Comparison of ENCODE assay signal across 18 cellular contexts in genomic region chr13:113989585-113990300, GRCh38. TPM values are rescaled to one million over a fixed set of nuclear protein-coding genes. Genes with fewer than 3 reads are reported as not detected.
A peak's percentile ranks its signal among the peaks of the same experiment; 100 is the strongest.
DNase-seq lines count a peak whose midpoint lies in the region; ATAC-seq and TF ChIP-seq lines count a peak whose summit lies in the region.
"Had no signal": no experiment of that assay in that cellular context is flagged by ENCODE, and none has a peak within 500 bp of the region (broad histone marks: within the 10 kb centered on the region; RNA-seq: fewer than 3 reads in every experiment).

No MANE protein-coding gene starts in this region.

- H3K27ac Mint-ChIP-seq in activated naive CD4-positive, alpha-beta T cell treated with anti-CD3 and anti-CD28 coated beads, Interleukin-2, amount 50 U/mL, for 72 hours = peak overlapping the region; percentile 51 to 66
- H3K27ac Mint-ChIP-seq in naive thymus-derived CD8-positive, alpha-beta T cell = peak overlapping the region in 9 of 10 donors; percentile 32 to 92 (median 79)
- H3K27ac Mint-ChIP-seq: mesothelial cell of epicardium had no signal

- POLR2A ChIA-PET in naive thymus-derived CD8-positive, alpha-beta T cell (lab: Charles Lee) = no interaction called here

- H3K27me3 ChIP-seq in HL-60 (ENCODE audit: insufficient read depth, poor library complexity, severe bottlenecking) = no peaks in the 10 kb centered on the region
- H3K27me3 ChIP-seq: gastroesophageal sphincter, pancreas had no signal

- H3K27me3 Mint-ChIP-seq in naive thymus-derived CD8-positive, alpha-beta T cell = no peaks in the 10 kb centered on the region

- ATAC-seq in activated naive CD4-positive, alpha-beta T cell treated with anti-CD3 and anti-CD28 coated beads, Interleukin-2, amount 50 U/mL, for 72 hours = no peak
- ATAC-seq in naive thymus-derived CD8-positive, alpha-beta T cell = no peak
- ATAC-seq in GM21447 (IDR thresholded peaks at IDR 0.05; ENCODE audit: unreplicated experiment) = no peak
- no peak for ATAC-seq in GM21619 (IDR thresholded peaks at IDR 0.05; ENCODE audit: unreplicated experiment)
- ATAC-seq: gastroesophageal sphincter, pancreas had no signal

- H3K4me3 Mint-ChIP-seq in naive thymus-derived CD8-positive, alpha-beta T cell = peak overlapping the region in 4 of 10 donors; percentile 36 to 63 (median 48)
- H3K4me3 Mint-ChIP-seq: mesothelial cell of epicardium had no signal

- H3K4me1 Mint-ChIP-seq in naive thymus-derived CD8-positive, alpha-beta T cell = peaks cover 6 to 20% (median 16%) of the 10 kb centered on the region in 4 donors
- H3K4me1 Mint-ChIP-seq: mesothelial cell of epicardium had no signal

- no peak overlapping the region for H3K27ac ChIP-seq in HL-60 (replicated peaks)
- H3K27ac ChIP-seq: gastroesophageal sphincter, pancreas had no signal

- DNase-seq in CD1c-positive myeloid dendritic cell (ENCODE audit: extremely low spot score) = peak; percentile 25
- DNase-seq in HL-60 (ENCODE audit: low read depth in 1 of 2, low spot score in 1 of 2) = peak; percentile 25 to 56
- peak in 1 of 2 donors; percentile 30 for DNase-seq in activated naive CD4-positive, alpha-beta T cell treated with anti-CD3 and anti-CD28 coated beads, Interleukin-2, amount 50 U/mL, for 72 hours (ENCODE audit: low spot score in 2 of 2)
- peak in 1 of 10 donors; percentile 27 for DNase-seq in naive thymus-derived CD8-positive, alpha-beta T cell
- DNase-seq in EL = no peak
- DNase-seq in anterior cingulate cortex (lab: John Stamatoyannopoulos, UW) = no peak
- DNase-seq: activated CD8-positive, alpha-beta memory T cell treated with anti-CD3 and anti-CD28 coated beads for 24 hours; MV-4-11; NCI-H2171 treated with DMSO at 0.1 percent for 48 hours; NK-92 treated with Interleukin-12 subunit alpha and Interleukin-12 subunit beta, amount 100 ng/mL, for 24 hours; SHP77 treated with DMSO at 0.1 percent for 48 hours; stimulated activated CD4-positive, alpha-beta T cell treated with anti-CD3 and anti-CD28 coated beads, Interleukin-12 subunit alpha, Interleukin-12 subunit beta, amount 100 ng/mL, for 4 hours; T1000 had no signal

- H3K4me3 ChIP-seq in HL-60 (replicated peaks; ENCODE audit: insufficient read depth, low read length) = no peak overlapping the region
- H3K4me3 ChIP-seq: gastroesophageal sphincter, pancreas had no signal

- H3K36me3 Mint-ChIP-seq in activated naive CD4-positive, alpha-beta T cell treated with anti-CD3 and anti-CD28 coated beads, Interleukin-2, amount 50 U/mL, for 72 hours = peaks cover 16 to 28% of the 10 kb centered on the region in 2 donors
- H3K36me3 Mint-ChIP-seq in naive thymus-derived CD8-positive, alpha-beta T cell = peaks cover 5 to 55% (median 18%) of the 10 kb centered on the region in 3 donors
- H3K36me3 Mint-ChIP-seq: mesothelial cell of epicardium had no signal

- peaks cover 8 to 12% of the 10 kb centered on the region in 2 donors for H3K9me3 Mint-ChIP-seq in activated naive CD4-positive, alpha-beta T cell treated with anti-CD3 and anti-CD28 coated beads, Interleukin-2, amount 50 U/mL, for 72 hours
- no peaks in the 10 kb centered on the region for H3K9me3 Mint-ChIP-seq in naive thymus-derived CD8-positive, alpha-beta T cell

- no peak for TF ChIP-seq CTCF in HL-60 (IDR thresholded peaks at IDR 0.05; ENCODE audit: insufficient read depth, low read length)

RNA-seq across cellular contexts. Expression of gene C13orf46, which starts 15.9 kb away (rescaled TPM):
- total RNA-seq in activated naive CD4-positive, alpha-beta T cell treated with anti-CD3 and anti-CD28 coated beads, Interleukin-2, amount 50 U/mL, for 72 hours = 1 to 10 TPM in 1 of 2 donors, under 1 TPM in 1; 0.61 to 3.6 TPM
- total RNA-seq in naive thymus-derived CD8-positive, alpha-beta T cell = 10 to 100 TPM; 15.6 to 16.2 TPM
- 1 to 10 TPM in 1 of 3 donors, under 1 TPM in 2; 0.43 to 1.8 (median 0.67) TPM for polyA plus RNA-seq in naive thymus-derived CD8-positive, alpha-beta T cell

Comparison
In these comparisons a context has a peak if more than half of its experiments do, and no peak if none do; other contexts are left out.
1. DNase-seq: peak in CD1c-positive myeloid dendritic cell (single experiment) and HL-60 (2 of 2); none in EL (single experiment) and anterior cingulate cortex (0 of 58).